Comparison of ENCODE assay signal across 9 cellular contexts in the genomic region with DNA sequence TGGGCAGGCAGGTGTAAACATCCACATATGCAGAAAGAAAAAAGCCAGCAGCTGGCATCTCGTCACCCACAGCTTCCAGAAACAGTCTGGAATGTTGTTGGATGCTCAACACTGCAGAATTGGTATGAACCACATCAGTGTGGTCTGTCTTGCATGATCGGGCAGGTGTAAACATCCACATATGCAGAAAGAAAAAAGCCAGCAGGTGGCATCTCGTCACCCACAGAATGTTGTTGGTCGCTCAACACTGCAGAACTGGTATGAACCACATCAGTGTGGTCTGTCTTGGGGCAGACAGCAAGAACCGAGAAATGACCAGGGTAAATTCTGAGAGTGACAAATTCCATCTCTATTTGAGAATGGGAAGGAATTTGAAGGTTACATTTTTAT. TPM values are rescaled to one million over a fixed set of nuclear protein-coding genes. Genes with fewer than 3 reads are reported as not detected.
DNase-seq lines count a peak whose midpoint lies in the region; ATAC-seq and TF ChIP-seq lines count a peak whose summit lies in the region.
"Had no signal": no experiment of that assay in that cellular context is flagged by ENCODE, and none has a peak within 500 bp of the region (broad histone marks: within the 10 kb centered on the region; RNA-seq: fewer than 3 reads in every experiment).

No MANE protein-coding gene starts in this region.

- DNase-seq in activated CD4-positive, alpha-beta T cell treated with anti-CD3 and anti-CD28 coated beads for 4 hours = peak; percentile 34 to 45
- no peak for DNase-seq in activated CD4-positive, alpha-beta T cell treated with anti-CD3 and anti-CD28 coated beads for 48 hours
- DNase-seq in NCI-H345 treated with DMSO at 0.1 percent for 48 hours (lab: John Stamatoyannopoulos, UW; ENCODE audit: unreplicated experiment) (peak; percentile 6), epithelial cell of esophagus (ENCODE audit: low read depth) (peak; percentile 29), G401 (ENCODE audit: low spot score) (no peak), cerebellar cortex (ENCODE audit: low spot score) (no peak), AG08396 (ENCODE audit: low spot score) (no peak)

- H3K4me3 ChIP-seq in epithelial cell of esophagus (ENCODE audit: low read length) = no peak overlapping the region
- H3K4me3 ChIP-seq: lung had no signal

- ATAC-seq in HG02623 (IDR thresholded peaks at IDR 0.05; ENCODE audit: unreplicated experiment) = peak; percentile 90

- in situ Hi-C loops in G401 (cut with HindIII; ENCODE audit: low sequenced_read_pairs) = no loop called here

- TF ChIP-seq CTCF in epithelial cell of esophagus (IDR thresholded peaks at IDR 0.05; ENCODE audit: insufficient read depth, low read depth, low read length, missing control alignments) = peak; percentile 20

RNA-seq across cellular contexts. Expression of gene DOCK10, which starts 39.6 kb away (rescaled TPM):
- total RNA-seq in G401 (2014; rRNA removed; shearing (Covaris generic)) = not detected in 2 replicates

Comparison
In these comparisons a context has a peak if more than half of its experiments do, and no peak if none do; other contexts are left out.
1. DNase-seq: peak in activated CD4-positive, alpha-beta T cell treated with anti-CD3 and anti-CD28 coated beads for 4 hours (2 of 2), NCI-H345 treated with DMSO at 0.1 percent for 48 hours (single experiment) and epithelial cell of esophagus (single experiment); none in activated CD4-positive, alpha-beta T cell treated with anti-CD3 and anti-CD28 coated beads for 48 hours (single experiment), G401 (single experiment), cerebellar cortex (single experiment) and AG08396 (single experiment).